In genomic region chr18:50629148-50629631, GRCh38 we compare ENCODE assay signal across 14 cellular contexts.
DNase-seq lines count a peak whose midpoint lies in the region; ATAC-seq and TF ChIP-seq lines count a peak whose summit lies in the region.
"Had no signal": no experiment of that assay in that cellular context is flagged by ENCODE, and none has a peak within 500 bp of the region (broad histone marks: within the 10 kb centered on the region; RNA-seq: fewer than 3 reads in every experiment).

No MANE protein-coding gene starts in this region.

- peak overlapping the region; percentile 48 for H3K27ac ChIP-seq in right cardiac atrium (ENCODE audit: low read length)
- peak overlapping the region in 1 of 2 donors; percentile 74 for H3K27ac ChIP-seq in right atrium auricular region
- peak overlapping the region; percentile 38 to 86 for H3K27ac ChIP-seq in coronary artery
- H3K27ac ChIP-seq: upper lobe of left lung had no signal

- H3K27me3 ChIP-seq in right cardiac atrium (ENCODE audit: control insufficient read depth, insufficient read depth) = no peaks in the 10 kb centered on the region
- no peaks in the 10 kb centered on the region for H3K27me3 ChIP-seq in right atrium auricular region
- H3K27me3 ChIP-seq: upper lobe of left lung had no signal

- no peak for TF ChIP-seq CTCF in right atrium auricular region (IDR thresholded peaks at IDR 0.05)
- TF ChIP-seq CTCF in coronary artery (IDR thresholded peaks at IDR 0.05) = no peak

- intact Hi-C loops in right cardiac atrium (cut with DNase I) = no loop called here

- DNase-seq in right cardiac atrium (no peak), right atrium auricular region (ENCODE audit: low spot score) (no peak), NCI-H345 treated with DMSO at 0.1 percent for 48 hours (lab: John Stamatoyannopoulos, UW; ENCODE audit: unreplicated experiment) (peak; percentile 79), coronary artery (ENCODE audit: low spot score) (no peak), amygdala (lab: John Stamatoyannopoulos, UW) (no peak), immature natural killer cell (no peak), DMS53 (lab: John Stamatoyannopoulos, UW) (no peak)
- DNase-seq: cerebellar nuclear complex; mesendoderm; SK-N-SH; stimulated activated CD8-positive, alpha-beta memory T cell treated with anti-CD3 and anti-CD28 coated beads, Interleukin-4, amount 100 ng/mL, for 48 hours; upper lobe of left lung had no signal

- no peaks in the 10 kb centered on the region for H3K27me3 Mint-ChIP-seq in immature natural killer cell (ENCODE audit: low read depth in 3 of 3)

- WGBS in right cardiac atrium = 59% methylated on average over 5 of the region's 5 CpGs

- no peak overlapping the region for H3K4me3 Mint-ChIP-seq in immature natural killer cell
- H3K4me3 Mint-ChIP-seq: activated naive CD4-positive, alpha-beta T cell treated with anti-CD3 and anti-CD28 coated beads, Interleukin-2, amount 50 U/mL, for 24 hours had no signal

- H3K4me1 Mint-ChIP-seq in immature natural killer cell = no peaks in the 10 kb centered on the region
- H3K4me1 Mint-ChIP-seq: activated naive CD4-positive, alpha-beta T cell treated with anti-CD3 and anti-CD28 coated beads, Interleukin-2, amount 50 U/mL, for 24 hours had no signal

- H3K36me3 ChIP-seq in right atrium auricular region = no peaks in the 10 kb centered on the region
- H3K36me3 ChIP-seq: upper lobe of left lung had no signal

- H3K4me3 ChIP-seq in right cardiac atrium (ENCODE audit: low read length) (no peak overlapping the region), right atrium auricular region (no peak overlapping the region), coronary artery (no peak overlapping the region)
- H3K4me3 ChIP-seq: upper lobe of left lung had no signal

- H3K9me3 Mint-ChIP-seq in immature natural killer cell = no peaks in the 10 kb centered on the region
- H3K9me3 Mint-ChIP-seq: activated naive CD4-positive, alpha-beta T cell treated with anti-CD3 and anti-CD28 coated beads, Interleukin-2, amount 50 U/mL, for 24 hours had no signal

- H3K4me1 ChIP-seq in right cardiac atrium (ENCODE audit: control insufficient read depth, insufficient read depth, low read length) (peaks cover 5% of the 10 kb centered on the region), right atrium auricular region (peaks cover 0 to 37% of the 10 kb centered on the region in 2 donors)
- H3K4me1 ChIP-seq: upper lobe of left lung had no signal

- H3K36me3 Mint-ChIP-seq in immature natural killer cell = no peaks in the 10 kb centered on the region
- H3K36me3 Mint-ChIP-seq: activated naive CD4-positive, alpha-beta T cell treated with anti-CD3 and anti-CD28 coated beads, Interleukin-2, amount 50 U/mL, for 24 hours had no signal

- no peak overlapping the region for H3K27ac Mint-ChIP-seq in immature natural killer cell
- H3K27ac Mint-ChIP-seq: activated naive CD4-positive, alpha-beta T cell treated with anti-CD3 and anti-CD28 coated beads, Interleukin-2, amount 50 U/mL, for 24 hours had no signal

- ATAC-seq in right cardiac atrium = no peak
- no peak for ATAC-seq in activated CD4-positive, CD25-positive, alpha-beta regulatory T cell treated with anti-CD3 and anti-CD28 coated beads, Interleukin-2, amount 50 U/mL, for 24 hours

- H3K9me3 ChIP-seq in right cardiac atrium (ENCODE audit: control insufficient read depth, low read length) (no peaks in the 10 kb centered on the region), right atrium auricular region (no peaks in the 10 kb centered on the region)
- H3K9me3 ChIP-seq: SK-N-SH, upper lobe of left lung had no signal
